In genomic region chrX:15815779-15816452, GRCh38 we compare ENCODE assay signal across 9 cellular contexts. TPM values are rescaled to one million over a fixed set of nuclear protein-coding genes. Genes with fewer than 3 reads are reported as not detected.
A peak's percentile ranks its signal among the peaks of the same experiment; 100 is the strongest.
DNase-seq lines count a peak whose midpoint lies in the region; ATAC-seq and TF ChIP-seq lines count a peak whose summit lies in the region.
"Had no signal": no experiment of that assay in that cellular context is flagged by ENCODE, and none has a peak within 500 bp of the region (broad histone marks: within the 10 kb centered on the region; RNA-seq: fewer than 3 reads in every experiment).

No MANE protein-coding gene starts in this region.

- H3K36me3 Mint-ChIP-seq in CD8-positive, alpha-beta T cell = peaks cover 52% of the 10 kb centered on the region
- H3K36me3 Mint-ChIP-seq in activated B cell treated with CpG ODN at 0.5 μM for 24 hours (ENCODE audit: low read depth) = peaks cover 66% of the 10 kb centered on the region
- H3K36me3 Mint-ChIP-seq in glutamatergic neuron (ENCODE audit: unreplicated experiment) = no peaks in the 10 kb centered on the region

- CTCF ChIA-PET in CD8-positive, alpha-beta T cell (lab: Charles Lee) = interaction anchor here (1.0 to 1.5 kb wide), 4 partner anchors 9 to 39 kb away, joined by 3 to 5 read pairs (median 3); partner anchors contain the start of gene ZRSR2
- CTCF ChIA-PET in activated B cell treated with CpG ODN at 0.5 μM for 24 hours (lab: Charles Lee) = interaction anchor here (0.9 to 1.2 kb wide), 4 partner anchors 156 to 629 kb away, joined by 3 to 4 read pairs (median 3); no protein-coding TSS in a partner anchor

- H3K9me3 Mint-ChIP-seq in CD8-positive, alpha-beta T cell = no peaks in the 10 kb centered on the region
- no peaks in the 10 kb centered on the region for H3K9me3 Mint-ChIP-seq in activated B cell treated with CpG ODN at 0.5 μM for 24 hours
- H3K9me3 Mint-ChIP-seq in glutamatergic neuron (ENCODE audit: unreplicated experiment) = no peaks in the 10 kb centered on the region

- peak overlapping the region; percentile 22 for H3K27ac Mint-ChIP-seq in CD8-positive, alpha-beta T cell
- no peak overlapping the region for H3K27ac Mint-ChIP-seq in activated B cell treated with CpG ODN at 0.5 μM for 24 hours
- H3K27ac Mint-ChIP-seq in glutamatergic neuron (ENCODE audit: unreplicated experiment) = no peak overlapping the region

- DNase-seq in CD8-positive, alpha-beta T cell = peak in 2 of 7 experiments; percentile 12 to 29
- no peak for DNase-seq in activated B cell treated with CpG ODN at 0.5 μM for 24 hours
- DNase-seq in glutamatergic neuron = no peak
- peak; percentile 29 for DNase-seq in stimulated activated CD8-positive, alpha-beta memory T cell treated with anti-CD3 and anti-CD28 coated beads, Interleukin-4, amount 100 ng/mL, for 48 hours
- DNase-seq in ascending aorta (ENCODE audit: low spot score in 2 of 2) = no peak
- DNase-seq in COLO829 (ENCODE audit: low spot score) = no peak
- DNase-seq: right cardiac atrium had no signal

- no peaks in the 10 kb centered on the region for H3K9me3 ChIP-seq in CD8-positive, alpha-beta T cell (ENCODE audit: low read length)
- no peaks in the 10 kb centered on the region for H3K9me3 ChIP-seq in ascending aorta

- ATAC-seq in CD8-positive, alpha-beta T cell = peak; percentile 74
- peak; percentile 80 for ATAC-seq in GM19023 (IDR thresholded peaks at IDR 0.05; ENCODE audit: unreplicated experiment)
- peak; percentile 78 for ATAC-seq in HG03442 (IDR thresholded peaks at IDR 0.05; ENCODE audit: unreplicated experiment)
- peak; percentile 65 for ATAC-seq in activated B cell treated with CpG ODN at 0.5 μM for 24 hours (ENCODE audit: low read depth)

- H3K27me3 Mint-ChIP-seq in CD8-positive, alpha-beta T cell (ENCODE audit: low read depth) = no peaks in the 10 kb centered on the region
- H3K27me3 Mint-ChIP-seq in activated B cell treated with CpG ODN at 0.5 μM for 24 hours = no peaks in the 10 kb centered on the region
- no peaks in the 10 kb centered on the region for H3K27me3 Mint-ChIP-seq in glutamatergic neuron (ENCODE audit: unreplicated experiment)

- no peak overlapping the region for H3K27ac ChIP-seq in CD8-positive, alpha-beta T cell (ENCODE audit: low read depth, low read length)
- H3K27ac ChIP-seq in ascending aorta = no peak overlapping the region

- no peaks in the 10 kb centered on the region for H3K27me3 ChIP-seq in CD8-positive, alpha-beta T cell (ENCODE audit: insufficient read depth, low read length)
- no peaks in the 10 kb centered on the region for H3K27me3 ChIP-seq in ascending aorta

- TF ChIP-seq CTCF in CD8-positive, alpha-beta T cell (IDR thresholded peaks at IDR 0.05) = peak; percentile 22
- TF ChIP-seq CTCF in activated B cell treated with CpG ODN at 0.5 μM for 24 hours (IDR thresholded peaks at IDR 0.05) (no peak), glutamatergic neuron (IDR thresholded peaks at IDR 0.05; ENCODE audit: partially characterized antibody, unreplicated experiment) (peak; percentile 12), ascending aorta (IDR thresholded peaks at IDR 0.05) (peak in 1 of 3 experiments; percentile 17)

- H3K36me3 ChIP-seq in CD8-positive, alpha-beta T cell (ENCODE audit: insufficient read depth, low read length) = peaks cover 7% of the 10 kb centered on the region
- peaks cover 54 to 86% of the 10 kb centered on the region in 2 donors for H3K36me3 ChIP-seq in ascending aorta

- H3K4me1 Mint-ChIP-seq in CD8-positive, alpha-beta T cell (ENCODE audit: low read depth) = peaks cover 27% of the 10 kb centered on the region
- no peaks in the 10 kb centered on the region for H3K4me1 Mint-ChIP-seq in activated B cell treated with CpG ODN at 0.5 μM for 24 hours
- peaks cover 4% of the 10 kb centered on the region for H3K4me1 Mint-ChIP-seq in glutamatergic neuron (ENCODE audit: low read depth, unreplicated experiment)

- no peak overlapping the region for H3K4me3 ChIP-seq in CD8-positive, alpha-beta T cell (ENCODE audit: low read depth, low read length)
- no peak overlapping the region for H3K4me3 ChIP-seq in ascending aorta

- intact Hi-C loops in CD8-positive, alpha-beta T cell (cut with DNase I, micrococcal nuclease) = no loop called here
- intact Hi-C loops in activated B cell treated with CpG ODN at 0.5 μM for 24 hours (cut with micrococcal nuclease) = loop anchor here (1.0 kb wide), 1 partner anchor 629 kb away; no protein-coding TSS in a partner anchor
- intact Hi-C loops in ascending aorta (cut with DNase I) = no loop called here

- peaks cover 18% of the 10 kb centered on the region for H3K4me1 ChIP-seq in CD8-positive, alpha-beta T cell (ENCODE audit: insufficient read depth, low read length)
- no peaks in the 10 kb centered on the region for H3K4me1 ChIP-seq in ascending aorta

- H3K4me3 Mint-ChIP-seq in CD8-positive, alpha-beta T cell = no peak overlapping the region
- H3K4me3 Mint-ChIP-seq in activated B cell treated with CpG ODN at 0.5 μM for 24 hours (no peak overlapping the region), glutamatergic neuron (ENCODE audit: unreplicated experiment) (no peak overlapping the region)

- POLR2A ChIA-PET in CD8-positive, alpha-beta T cell (lab: Charles Lee) = no interaction called here
- POLR2A ChIA-PET in activated B cell treated with CpG ODN at 0.5 μM for 24 hours (lab: Charles Lee) = no interaction called here

RNA-seq across cellular contexts. Expression of gene ZRSR2, which starts 25.6 kb away (rescaled TPM):
- total RNA-seq in CD8-positive, alpha-beta T cell = 10 to 100 TPM; 21.1 to 21.2 TPM
- 19.8 and 20.9 TPM in 2 replicates for total RNA-seq in activated B cell treated with CpG ODN at 0.5 μM for 24 hours
- total RNA-seq in glutamatergic neuron (ENCODE audit: unreplicated experiment) = 8.5 TPM
- total RNA-seq in ascending aorta = 0.64 TPM

RNA-seq across cellular contexts. Expression of gene AP1S2, which starts 38.7 kb away (rescaled TPM):
- total RNA-seq in CD8-positive, alpha-beta T cell = 10 to 100 TPM; 10.9 to 14.1 TPM
- total RNA-seq in activated B cell treated with CpG ODN at 0.5 μM for 24 hours (42.3 and 45.9 TPM in 2 replicates), glutamatergic neuron (ENCODE audit: unreplicated experiment) (89.4 TPM), ascending aorta (99.3 TPM)
